Comparison of ENCODE assay signal across 19 cellular contexts in genomic region chr11:77412814-77413213, GRCh38.
DNase-seq lines count a peak whose midpoint lies in the region; ATAC-seq and TF ChIP-seq lines count a peak whose summit lies in the region.
"Had no signal": no experiment of that assay in that cellular context is flagged by ENCODE, and none has a peak within 500 bp of the region (broad histone marks: within the 10 kb centered on the region; RNA-seq: fewer than 3 reads in every experiment).

No MANE protein-coding gene starts in this region.

- CTCF ChIA-PET in PC-9 (lab: Charles Lee), result no interaction called here

- no peak for ATAC-seq in GM19452 (IDR thresholded peaks at IDR 0.05; ENCODE audit: unreplicated experiment)

- no peak overlapping the region for H3K27ac Mint-ChIP-seq in activated T-cell treated with anti-CD3 and anti-CD28 coated beads, Interleukin-2, amount 50 U/mL, for 24 hours
- H3K27ac Mint-ChIP-seq in endodermal cell, result peak overlapping the region; percentile 24
- no peak overlapping the region for H3K27ac Mint-ChIP-seq in osteocyte (ENCODE audit: unreplicated experiment)

- peaks cover 23% of the 10 kb centered on the region for H3K4me1 ChIP-seq in PC-9 (replicated peaks; ENCODE audit: insufficient read depth)
- H3K4me1 ChIP-seq in endodermal cell (ENCODE audit: control insufficient read depth, insufficient read depth, low read length), result peaks cover 7% of the 10 kb centered on the region

- BruUV-seq in PC-9 (replicated peaks; lab: Mats Ljungman, UMichigan), result no TSS peak

- 48 to 60% methylated on average over 3 to 5 of the region's 5 CpGs for WGBS in endodermal cell (ENCODE audit: insufficient coverage in 1 of 2, insufficient read length in 1 of 2), 2 experiments

- peaks cover 41% of the 10 kb centered on the region for H3K4me1 Mint-ChIP-seq in activated T-cell treated with anti-CD3 and anti-CD28 coated beads, Interleukin-2, amount 50 U/mL, for 24 hours (ENCODE audit: low read depth)
- H3K4me1 Mint-ChIP-seq in endodermal cell (peaks cover 43% of the 10 kb centered on the region), osteocyte (ENCODE audit: unreplicated experiment) (peaks cover 19% of the 10 kb centered on the region)

- no peak for DNase-seq in activated T-cell treated with anti-CD3 and anti-CD28 coated beads, Interleukin-2, amount 50 U/mL, for 24 hours
- DNase-seq in activated T-cell treated with anti-CD3 and anti-CD28 coated beads, Interleukin-2, amount 50 U/mL, for 48 hours, result no peak
- DNase-seq in PC-9, result no peak
- no peak for DNase-seq in endodermal cell
- DNase-seq in osteocyte (ENCODE audit: extremely low spot score, unreplicated experiment), result no peak
- no peak for DNase-seq in stimulated activated CD4-positive, alpha-beta T cell treated with anti-CD3 and anti-CD28 coated beads, Interleukin-12 subunit alpha, Interleukin-12 subunit beta, amount 100 ng/mL, for 4 hours
- no peak for DNase-seq in activated gamma-delta T cell treated with Interleukin-2 at 50 U/mL for 16 hours
- DNase-seq: ACHN; activated CD4-positive, alpha-beta T cell treated with anti-CD3 and anti-CD28 coated beads for 48 hours; activated gamma-delta T cell; gastrocnemius medialis; mammary epithelial cell; NCI-H146; NCI-H446 treated with DMSO at 0.1 percent for 48 hours; ovary; substantia nigra had no signal

- no peaks in the 10 kb centered on the region for H3K9me2 ChIP-seq in PC-9 (ENCODE audit: insufficient read depth)

- H3K4me3 ChIP-seq in PC-9 (0 out of 2 replicates have a peak overlapping the region, but pooled peaks have one; percentile 44), endodermal cell (ENCODE audit: low read length) (no peak overlapping the region)

- H3K36me3 Mint-ChIP-seq in activated T-cell treated with anti-CD3 and anti-CD28 coated beads, Interleukin-2, amount 50 U/mL, for 24 hours (ENCODE audit: low read depth), result peaks cover 3% of the 10 kb centered on the region
- H3K36me3 Mint-ChIP-seq in endodermal cell (ENCODE audit: low read depth) (peaks cover 4% of the 10 kb centered on the region), osteocyte (ENCODE audit: unreplicated experiment) (no peaks in the 10 kb centered on the region)

- H3K9ac ChIP-seq in endodermal cell (ENCODE audit: extremely low read depth, low read length, poor library complexity, severe bottlenecking), result no peak overlapping the region

- H3K9me3 Mint-ChIP-seq in activated T-cell treated with anti-CD3 and anti-CD28 coated beads, Interleukin-2, amount 50 U/mL, for 24 hours, result no peaks in the 10 kb centered on the region
- H3K9me3 Mint-ChIP-seq in endodermal cell (no peaks in the 10 kb centered on the region), osteocyte (ENCODE audit: unreplicated experiment) (no peaks in the 10 kb centered on the region)

- peaks cover 14% of the 10 kb centered on the region; the same call in 1 of the 2 replicates for H3F3A ChIP-seq in PC-9 (ENCODE audit: insufficient read depth, low read depth)

- H3K79me2 ChIP-seq in PC-9 (ENCODE audit: low read depth), result no peaks in the 10 kb centered on the region

- H3K27me3 ChIP-seq in PC-9 (ENCODE audit: insufficient read depth, low read depth) (no peaks in the 10 kb centered on the region), endodermal cell (ENCODE audit: control insufficient read depth, insufficient read depth, low read length, poor library complexity, severe bottlenecking) (no peaks in the 10 kb centered on the region)
- H3K27me3 ChIP-seq: cardiac muscle cell, gastrocnemius medialis, ovary had no signal

- H2AFZ ChIP-seq in PC-9, result no peak overlapping the region

- TF ChIP-seq CTCF in PC-9 (conservative IDR thresholded peaks at IDR 0.05) (no peak), endodermal cell (conservative IDR thresholded peaks at IDR 0.05) (no peak), osteocyte (IDR thresholded peaks at IDR 0.05) (no peak)

- H3K27ac ChIP-seq in PC-9 (no peak overlapping the region), endodermal cell (ENCODE audit: low read depth, low read length) (no peak overlapping the region)
- H3K27ac ChIP-seq: cardiac muscle cell, KMS-11, ovary had no signal

- peak overlapping the region; percentile 92 for H3K4me3 Mint-ChIP-seq in activated T-cell treated with anti-CD3 and anti-CD28 coated beads, Interleukin-2, amount 50 U/mL, for 24 hours
- no peak overlapping the region for H3K4me3 Mint-ChIP-seq in endodermal cell
- peak overlapping the region; percentile 37 for H3K4me3 Mint-ChIP-seq in osteocyte (ENCODE audit: unreplicated experiment)

- H4K20me1 ChIP-seq in PC-9 (ENCODE audit: insufficient read depth), result no peaks in the 10 kb centered on the region

- intact Hi-C loops in PC-9 (cut with micrococcal nuclease; ENCODE audit: unreplicated experiment), result loop anchor here (5.0 kb wide), 1 partner anchor 59 kb away; the partner anchor contains the start of gene PAK1

- H3K36me3 ChIP-seq in PC-9 (ENCODE audit: low read depth) (no peaks in the 10 kb centered on the region), endodermal cell (ENCODE audit: control insufficient read depth, insufficient read depth, low read length) (no peaks in the 10 kb centered on the region)
- H3K36me3 ChIP-seq: cardiac muscle cell, gastrocnemius medialis, ovary had no signal

- H3K9me3 ChIP-seq in PC-9 (ENCODE audit: insufficient read depth, low read depth), result no peaks in the 10 kb centered on the region
- H3K9me3 ChIP-seq in endodermal cell (ENCODE audit: control insufficient read depth, low read length), result no peaks in the 10 kb centered on the region
- H3K9me3 ChIP-seq: gastrocnemius medialis, ovary had no signal

- H3K27me3 Mint-ChIP-seq in activated T-cell treated with anti-CD3 and anti-CD28 coated beads, Interleukin-2, amount 50 U/mL, for 24 hours, result no peaks in the 10 kb centered on the region
- H3K27me3 Mint-ChIP-seq in endodermal cell (ENCODE audit: insufficient read depth), result no peaks in the 10 kb centered on the region
- H3K27me3 Mint-ChIP-seq in osteocyte (ENCODE audit: unreplicated experiment), result no peaks in the 10 kb centered on the region

- H3K4me2 ChIP-seq in PC-9, result peak overlapping the region; percentile 79

- POLR2A ChIA-PET in PC-9 (lab: Charles Lee; ENCODE audit: unreplicated experiment), result no interaction called here
